Comparison of ENCODE assay signal across 16 cellular contexts in genomic region chr22:30985561-30986208, GRCh38.
"Had no signal": no experiment of that assay in that cellular context is flagged by ENCODE, and none has a peak within 500 bp of the region (broad histone marks: within the 10 kb centered on the region; RNA-seq: fewer than 3 reads in every experiment).

No MANE protein-coding gene starts in this region.

- H3K27me3 ChIP-seq: body of pancreas, colonic mucosa, esophagus muscularis mucosa, hepatocyte, neutrophil, thyroid gland had no signal

- H3K4me1 ChIP-seq: body of pancreas, colonic mucosa, esophagus muscularis mucosa, thyroid gland had no signal

- ATAC-seq: body of pancreas; left ventricle myocardium superior; natural killer cell; stimulated activated effector memory CD8-positive, alpha-beta T cell treated with anti-CD3 and anti-CD28 coated beads, Interleukin-12 subunit alpha, Interleukin-12 subunit beta, amount 100 ng/mL, for 72 hours had no signal

- H3K4me3 Mint-ChIP-seq: activated naive CD8-positive, alpha-beta T cell treated with anti-CD3 and anti-CD28 coated beads for 36 hours; activated T-helper 1 cell treated with anti-CD3 and anti-CD28 coated beads, Interleukin-12 subunit alpha, Interleukin-12 subunit beta, Interleukin-2, Interleukin-4 antibody, amounts not matched to agents 30 ng/mL and 10 ng/mL and 1 ng/mL, durations not matched to agents 14 hours and 24 hours and 36 hours; natural killer cell; stimulated activated effector memory CD8-positive, alpha-beta T cell treated with anti-CD3 and anti-CD28 coated beads, Interleukin-12 subunit alpha, Interleukin-12 subunit beta, amount 100 ng/mL, for 72 hours had no signal

- H3K27ac ChIP-seq: body of pancreas, colonic mucosa, esophagus muscularis mucosa, hepatocyte, neutrophil, thyroid gland had no signal

- H3K27me3 Mint-ChIP-seq: activated naive CD8-positive, alpha-beta T cell treated with anti-CD3 and anti-CD28 coated beads for 36 hours had no signal

- H3K9me3 ChIP-seq: body of pancreas, colonic mucosa, neutrophil, thyroid gland had no signal

- H3K36me3 ChIP-seq: colonic mucosa, esophagus muscularis mucosa, neutrophil, thyroid gland had no signal

- H2AFZ ChIP-seq: hepatocyte had no signal

- DNase-seq: activated CD4-positive, CD25-positive, alpha-beta regulatory T cell treated with anti-CD3 and anti-CD28 coated beads, Interleukin-2, amount 50 U/mL, for 72 hours; activated naive CD8-positive, alpha-beta T cell treated with anti-CD3 and anti-CD28 coated beads for 36 hours; body of pancreas; caudate nucleus; colonic mucosa; kidney; left ventricle myocardium superior; mesendoderm; natural killer cell; retina; thyroid gland had no signal

- H3K4me3 ChIP-seq: body of pancreas, colonic mucosa, esophagus muscularis mucosa, hepatocyte, thyroid gland had no signal

- FAIRE-seq: kidney had no signal

- H3K36me3 Mint-ChIP-seq: stimulated activated effector memory CD8-positive, alpha-beta T cell treated with anti-CD3 and anti-CD28 coated beads, Interleukin-12 subunit alpha, Interleukin-12 subunit beta, amount 100 ng/mL, for 72 hours had no signal

- H3K79me2 ChIP-seq: hepatocyte had no signal

- H3K4me1 Mint-ChIP-seq: activated naive CD8-positive, alpha-beta T cell treated with anti-CD3 and anti-CD28 coated beads for 36 hours; stimulated activated effector memory CD8-positive, alpha-beta T cell treated with anti-CD3 and anti-CD28 coated beads, Interleukin-12 subunit alpha, Interleukin-12 subunit beta, amount 100 ng/mL, for 72 hours had no signal

- H3K4me2 ChIP-seq: hepatocyte had no signal

- H3K27ac Mint-ChIP-seq: activated naive CD8-positive, alpha-beta T cell treated with anti-CD3 and anti-CD28 coated beads for 36 hours; activated T-helper 1 cell treated with anti-CD3 and anti-CD28 coated beads, Interleukin-12 subunit alpha, Interleukin-12 subunit beta, Interleukin-2, Interleukin-4 antibody, amounts not matched to agents 30 ng/mL and 10 ng/mL and 1 ng/mL, durations not matched to agents 14 hours and 24 hours and 36 hours; natural killer cell; stimulated activated effector memory CD8-positive, alpha-beta T cell treated with anti-CD3 and anti-CD28 coated beads, Interleukin-12 subunit alpha, Interleukin-12 subunit beta, amount 100 ng/mL, for 72 hours had no signal
